ENCODE assay signal across 8 cellular contexts in the genomic region with DNA sequence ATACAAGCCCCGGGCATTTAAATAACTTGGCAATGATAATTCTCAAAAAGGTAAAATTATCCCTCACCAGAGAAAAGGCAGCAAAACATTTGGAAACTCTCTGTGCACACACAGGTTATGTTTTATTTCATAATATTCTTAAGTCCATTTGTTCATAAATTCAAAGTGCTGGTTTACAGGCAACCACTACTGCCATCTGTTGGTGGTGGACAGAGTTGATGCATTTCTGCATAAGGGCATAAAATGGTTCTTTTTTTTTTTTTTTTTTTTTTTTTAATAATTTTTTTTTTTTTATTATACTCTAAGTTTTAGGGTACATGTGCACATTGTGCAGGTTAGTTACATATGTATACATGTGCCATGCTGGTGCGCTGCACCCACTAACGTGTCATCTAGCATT. TPM values are rescaled to one million over a fixed set of nuclear protein-coding genes. Genes with fewer than 3 reads are reported as not detected.
A peak's percentile ranks its signal among the peaks of the same experiment; 100 is the strongest.
DNase-seq lines count a peak whose midpoint lies in the region; ATAC-seq and TF ChIP-seq lines count a peak whose summit lies in the region.

No MANE protein-coding gene starts in this region.

- H3K4me3 ChIP-seq in GM23338: no peak overlapping the region

- no peak overlapping the region for H3K27ac ChIP-seq in GM23338 (ENCODE audit: low read depth)

- no peak overlapping the region for H3K27ac Mint-ChIP-seq in GM23338
- no peak overlapping the region for H3K27ac Mint-ChIP-seq in osteocyte (ENCODE audit: unreplicated experiment)

- peak; percentile 68 to 71 for TF ChIP-seq CTCF in GM23338 (conservative IDR thresholded peaks at IDR 0.05; ENCODE audit: low read depth in 2 of 2)
- TF ChIP-seq CTCF in osteocyte (IDR thresholded peaks at IDR 0.05): peak; percentile 56

- H3K4me3 Mint-ChIP-seq in GM23338 (no peak overlapping the region), osteocyte (ENCODE audit: unreplicated experiment) (no peak overlapping the region)

- no peak overlapping the region for H3K4me2 ChIP-seq in GM23338

- no peak for ATAC-seq in GM23338
- ATAC-seq in HG02973 (IDR thresholded peaks at IDR 0.05; ENCODE audit: unreplicated experiment): no peak

- no peaks in the 10 kb centered on the region for H3F3A ChIP-seq in GM23338 (replicated peaks; ENCODE audit: low read depth)

- peak; percentile 38 for DNase-seq in Ammon's horn (ENCODE audit: low spot score)
- DNase-seq in GM23338 (ENCODE audit: low spot score): peak; percentile 63
- peak; percentile 0 to 18 for DNase-seq in SW 1271 (lab: John Stamatoyannopoulos, UW)
- peak; percentile 86 for DNase-seq in dermis blood vessel endothelial cell
- no peak for DNase-seq in osteocyte (ENCODE audit: extremely low spot score, unreplicated experiment)
- DNase-seq in NCI-H1694 treated with DMSO at 0.1 percent for 48 hours (lab: John Stamatoyannopoulos, UW): no peak
- no peak for DNase-seq in activated CD4-positive, CD25-positive, alpha-beta regulatory T cell (lab: John Stamatoyannopoulos, UW)

- H3K4me1 Mint-ChIP-seq in GM23338 (no peaks in the 10 kb centered on the region; the same call in 2 of the 3 replicates), osteocyte (ENCODE audit: unreplicated experiment) (no peaks in the 10 kb centered on the region)

- no peaks in the 10 kb centered on the region for H3K27me3 ChIP-seq in GM23338 (ENCODE audit: insufficient read depth)

- no peak overlapping the region for H2AFZ ChIP-seq in GM23338

- no peaks in the 10 kb centered on the region for H3K36me3 ChIP-seq in GM23338 (ENCODE audit: insufficient read depth)

- H3K4me1 ChIP-seq in GM23338 (ENCODE audit: insufficient read depth): no peaks in the 10 kb centered on the region

- H3K79me2 ChIP-seq in GM23338 (replicated peaks; ENCODE audit: insufficient read depth): no peaks in the 10 kb centered on the region

- 0 out of 3 replicates have a peak, but pooled peaks cover 2% of the 10 kb centered on the region for H3K9me3 Mint-ChIP-seq in GM23338
- peaks cover 3% of the 10 kb centered on the region for H3K9me3 Mint-ChIP-seq in osteocyte (ENCODE audit: unreplicated experiment)

- no peaks in the 10 kb centered on the region for H4K20me1 ChIP-seq in GM23338 (replicated peaks; ENCODE audit: insufficient read depth)

- peaks cover 5% of the 10 kb centered on the region for H3K27me3 Mint-ChIP-seq in GM23338 (ENCODE audit: insufficient read depth, low read depth, poor library complexity)
- H3K27me3 Mint-ChIP-seq in osteocyte (ENCODE audit: unreplicated experiment): no peaks in the 10 kb centered on the region

- no peaks in the 10 kb centered on the region for H3K36me3 Mint-ChIP-seq in GM23338 (ENCODE audit: low read depth)
- peaks cover 1% of the 10 kb centered on the region for H3K36me3 Mint-ChIP-seq in osteocyte (ENCODE audit: unreplicated experiment)

- H3K9me2 ChIP-seq in GM23338 (ENCODE audit: insufficient read depth): 0 out of 2 replicates have a peak, but pooled peaks cover 4% of the 10 kb centered on the region

TF ChIP-seq in GM23338, 12 proteins besides CTCF, POLR2A, EP300 and RAD21:
- TF ChIP-seq ETS1 (IDR thresholded peaks at IDR 0.05) (no peak), EZH2 (IDR thresholded peaks at IDR 0.05; ENCODE audit: low read depth, unreplicated experiment) (no peak), JUNB (IDR thresholded peaks at IDR 0.05; ENCODE audit: unreplicated experiment) (no peak), POLR2AphosphoS5 (IDR thresholded peaks at IDR 0.05; ENCODE audit: low read depth) (no peak), ZNF114 (CRISPR knock-in tag; IDR thresholded peaks at IDR 0.05) (no peak), REST (IDR thresholded peaks at IDR 0.05; ENCODE audit: unreplicated experiment) (no peak)
TF ChIP-seq in GM23338: peak in this region for 0.

RNA-seq across cellular contexts. Expression of gene IL21, which starts 31.5 kb away (rescaled TPM):
- not detected in 2 replicates for total RNA-seq in GM23338 (2014; rRNA removed; shearing (Covaris generic))
- polyA plus RNA-seq in GM23338 (2016; fragmentation: Nextera tagmentation; extraction: Ambion mirVana): not detected in 2 replicates
- total RNA-seq in dermis blood vessel endothelial cell (not detected in 2 replicates), osteocyte (not detected in 2 replicates)

Comparison
In these comparisons a context has a peak if more than half of its experiments do, and no peak if none do; other contexts are left out.
1. DNase-seq: peak in Ammon's horn (single experiment), GM23338 (single experiment), SW 1271 (2 of 2) and dermis blood vessel endothelial cell (single experiment); none in osteocyte (single experiment), NCI-H1694 treated with DMSO at 0.1 percent for 48 hours (single experiment) and activated CD4-positive, CD25-positive, alpha-beta regulatory T cell (0 of 4).